1 cellular context compared by ENCODE assay signal in the genomic region with DNA sequence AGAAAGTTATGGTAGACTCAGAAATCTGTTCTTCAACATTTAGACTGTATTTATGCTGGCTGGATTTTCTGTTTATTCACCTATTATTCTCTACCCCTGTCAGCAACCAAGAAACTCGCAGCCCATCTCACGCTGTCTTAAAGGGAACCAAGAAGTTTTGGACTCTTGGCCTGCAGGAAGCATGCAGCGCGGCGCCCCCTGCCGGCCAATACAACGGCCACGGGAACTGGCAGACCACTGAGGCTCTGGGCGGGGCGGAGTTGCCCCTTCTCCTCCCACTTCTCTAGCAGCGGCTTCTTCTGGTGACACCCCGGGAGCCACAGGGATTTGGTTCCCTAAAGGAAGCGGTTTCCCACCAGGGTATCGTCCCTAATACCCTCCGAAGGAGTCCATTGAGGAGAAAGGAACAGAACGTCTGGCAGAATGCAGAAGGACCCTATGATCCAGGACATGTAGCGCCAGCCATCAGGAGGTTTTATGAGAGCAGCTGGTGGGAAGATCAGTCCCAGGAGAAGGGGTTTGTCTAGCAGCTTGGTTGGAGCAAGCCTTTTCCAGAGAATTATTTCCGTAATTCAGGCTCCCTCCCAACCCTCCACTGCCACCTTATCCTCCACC.
TF ChIP-seq lines count a peak whose summit lies in the region.

No MANE protein-coding gene starts in this region.

TF ChIP-seq in WTC11, 78 proteins besides CTCF, POLR2A, EP300 and RAD21 (continued from another document):
- TF ChIP-seq, protein P1, sequence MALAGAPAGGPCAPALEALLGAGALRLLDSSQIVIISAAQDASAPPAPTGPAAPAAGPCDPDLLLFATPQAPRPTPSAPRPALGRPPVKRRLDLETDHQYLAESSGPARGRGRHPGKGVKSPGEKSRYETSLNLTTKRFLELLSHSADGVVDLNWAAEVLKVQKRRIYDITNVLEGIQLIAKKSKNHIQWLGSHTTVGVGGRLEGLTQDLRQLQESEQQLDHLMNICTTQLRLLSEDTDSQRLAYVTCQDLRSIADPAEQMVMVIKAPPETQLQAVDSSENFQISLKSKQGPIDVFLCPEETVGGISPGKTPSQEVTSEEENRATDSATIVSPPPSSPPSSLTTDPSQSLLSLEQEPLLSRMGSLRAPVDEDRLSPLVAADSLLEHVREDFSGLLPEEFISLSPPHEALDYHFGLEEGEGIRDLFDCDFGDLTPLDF (CRISPR knock-in tag; IDR thresholded peaks at IDR 0.05) = no peak
- TF ChIP-seq ESRRA (CRISPR knock-in tag; IDR thresholded peaks at IDR 0.05; ENCODE audit: borderline replicate concordance) (no peak), JUN (CRISPR knock-in tag; IDR thresholded peaks at IDR 0.05) (no peak), ZNF423 (CRISPR knock-in tag; IDR thresholded peaks at IDR 0.05) (no peak), SP1 (CRISPR knock-in tag; conservative IDR thresholded peaks at IDR 0.05) (no peak)
- TF ChIP-seq, protein P2, sequence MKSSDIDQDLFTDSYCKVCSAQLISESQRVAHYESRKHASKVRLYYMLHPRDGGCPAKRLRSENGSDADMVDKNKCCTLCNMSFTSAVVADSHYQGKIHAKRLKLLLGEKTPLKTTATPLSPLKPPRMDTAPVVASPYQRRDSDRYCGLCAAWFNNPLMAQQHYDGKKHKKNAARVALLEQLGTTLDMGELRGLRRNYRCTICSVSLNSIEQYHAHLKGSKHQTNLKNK (CRISPR knock-in tag; IDR thresholded peaks at IDR 0.05) = no peak
TF ChIP-seq in WTC11: peak in this region for 0.
